2 cellular contexts compared by ENCODE assay signal in genomic region chr3:37803726-37804469, GRCh38.
TF ChIP-seq lines count a peak whose summit lies in the region.

No MANE protein-coding gene starts in this region.

TF ChIP-seq in HepG2, 621 proteins besides CTCF, POLR2A, EP300 and RAD21:
- TF ChIP-seq WIZ (CRISPR knock-in tag; IDR thresholded peaks at IDR 0.05) (no peak), JUNB (CRISPR knock-in tag; IDR thresholded peaks at IDR 0.05; ENCODE audit: borderline replicate concordance) (no peak), STAG1 (CRISPR knock-in tag; IDR thresholded peaks at IDR 0.05) (0 out of 2 replicates have a peak, but pooled peaks have one; percentile 2), NR2F1 (CRISPR knock-in tag; IDR thresholded peaks at IDR 0.05) (no peak)

TF ChIP-seq in K562, 482 proteins besides CTCF, POLR2A, EP300 and RAD21:
- no peak for TF ChIP-seq TEAD2 (tag; IDR thresholded peaks at IDR 0.05)
- TF ChIP-seq RCOR1 (IDR thresholded peaks at IDR 0.05; ENCODE audit: borderline replicate concordance in 1 of 2, low read depth in 2 of 2, low read length in 2 of 2) = no peak
- no peak for TF ChIP-seq FIP1L1 (IDR thresholded peaks at IDR 0.05; ENCODE audit: low read depth, low read length, poor library complexity, severe bottlenecking)
- no peak for TF ChIP-seq ZSCAN29 (IDR thresholded peaks at IDR 0.05)
